Comparison of ENCODE assay signal across 16 cellular contexts in genomic region chr10:73217628-73218027, GRCh38. TPM values are rescaled to one million over a fixed set of nuclear protein-coding genes. Genes with fewer than 3 reads are reported as not detected.
DNase-seq lines count a peak whose midpoint lies in the region; ATAC-seq and TF ChIP-seq lines count a peak whose summit lies in the region.
"Had no signal": no experiment of that assay in that cellular context is flagged by ENCODE, and none has a peak within 500 bp of the region (broad histone marks: within the 10 kb centered on the region; RNA-seq: fewer than 3 reads in every experiment).

No MANE protein-coding gene starts in this region.

- H3K27me3 ChIP-seq in endodermal cell (ENCODE audit: control insufficient read depth, insufficient read depth, low read length, poor library complexity, severe bottlenecking) = no peaks in the 10 kb centered on the region
- H3K27me3 ChIP-seq: BLaER1 had no signal

- no peaks in the 10 kb centered on the region for H3K9me3 Mint-ChIP-seq in stimulated activated naive CD8-positive, alpha-beta T cell treated with anti-CD3 and anti-CD28 coated beads, Interleukin-15, amount 100 ng/mL, for 72 hours
- H3K9me3 Mint-ChIP-seq in activated T-helper 17 cell treated with anti-CD3 and anti-CD28 coated beads, Interleukin-2, amount 50 U/mL, for 72 hours = no peaks in the 10 kb centered on the region
- H3K9me3 Mint-ChIP-seq in endodermal cell = no peaks in the 10 kb centered on the region

- ATAC-seq in stimulated activated naive CD8-positive, alpha-beta T cell treated with anti-CD3 and anti-CD28 coated beads, Interleukin-15, Interleukin-2, amounts not matched to agents 100 U/mL and 50 U/mL, for 24 hours = peak; percentile 52
- ATAC-seq in stimulated activated naive CD8-positive, alpha-beta T cell treated with anti-CD3 and anti-CD28 coated beads, Interleukin-15, amount 100 ng/mL, for 72 hours = no peak
- ATAC-seq in activated T-helper 17 cell treated with anti-CD3 and anti-CD28 coated beads, Interleukin-2, amount 50 U/mL, for 72 hours (replicated peaks) = peak; percentile 34
- ATAC-seq in GM21619 (IDR thresholded peaks at IDR 0.05; ENCODE audit: unreplicated experiment) (no peak), omental fat pad (ENCODE audit: low FRiP score) (no peak)

- peaks cover 64% of the 10 kb centered on the region for H3K36me3 Mint-ChIP-seq in activated T-helper 17 cell treated with anti-CD3 and anti-CD28 coated beads, Interleukin-2, amount 50 U/mL, for 72 hours (ENCODE audit: low read depth)
- H3K36me3 Mint-ChIP-seq in endodermal cell (ENCODE audit: low read depth) = peaks cover 38% of the 10 kb centered on the region

- TF ChIP-seq CTCF in endodermal cell (conservative IDR thresholded peaks at IDR 0.05) (no peak), omental fat pad (IDR thresholded peaks at IDR 0.05) (no peak)

- H3K4me1 Mint-ChIP-seq in stimulated activated naive CD8-positive, alpha-beta T cell treated with anti-CD3 and anti-CD28 coated beads, Interleukin-15, amount 100 ng/mL, for 72 hours = no peaks in the 10 kb centered on the region
- H3K4me1 Mint-ChIP-seq in activated T-helper 17 cell treated with anti-CD3 and anti-CD28 coated beads, Interleukin-2, amount 50 U/mL, for 72 hours = peaks cover 10% of the 10 kb centered on the region
- H3K4me1 Mint-ChIP-seq in endodermal cell = peaks cover 13% of the 10 kb centered on the region
- H3K4me1 Mint-ChIP-seq: CD14-positive monocyte had no signal

- no peak overlapping the region for H3K27ac ChIP-seq in endodermal cell (ENCODE audit: low read depth, low read length)
- H3K27ac ChIP-seq: BLaER1 had no signal

- peaks cover 14% of the 10 kb centered on the region for H3K36me3 ChIP-seq in endodermal cell (ENCODE audit: control insufficient read depth, insufficient read depth, low read length)
- H3K36me3 ChIP-seq: HAP-1 had no signal

- DNase-seq in stimulated activated naive CD8-positive, alpha-beta T cell treated with anti-CD3 and anti-CD28 coated beads, Interleukin-15, Interleukin-2, amounts not matched to agents 100 U/mL and 50 U/mL, for 24 hours = no peak
- DNase-seq in stimulated activated naive CD8-positive, alpha-beta T cell treated with anti-CD3 and anti-CD28 coated beads, Interleukin-15, amount 100 ng/mL, for 72 hours = no peak
- DNase-seq in endodermal cell = no peak
- no peak for DNase-seq in omental fat pad (ENCODE audit: low spot score)
- DNase-seq in DMS79 (lab: John Stamatoyannopoulos, UW) = no peak
- DNase-seq: 8988T; Calu3; CD4-positive, alpha-beta memory T cell; DMS 273 treated with DMSO at 0.1 percent for 48 hours; DMS53 had no signal

- H3K4me3 Mint-ChIP-seq in stimulated activated naive CD8-positive, alpha-beta T cell treated with anti-CD3 and anti-CD28 coated beads, Interleukin-15, amount 100 ng/mL, for 72 hours = no peak overlapping the region
- H3K4me3 Mint-ChIP-seq in activated T-helper 17 cell treated with anti-CD3 and anti-CD28 coated beads, Interleukin-2, amount 50 U/mL, for 72 hours = no peak overlapping the region
- H3K4me3 Mint-ChIP-seq in endodermal cell = no peak overlapping the region
- H3K4me3 Mint-ChIP-seq: CD14-positive monocyte; CD4-positive, alpha-beta memory T cell; IgD-negative memory B cell had no signal

- H3K27ac Mint-ChIP-seq in stimulated activated naive CD8-positive, alpha-beta T cell treated with anti-CD3 and anti-CD28 coated beads, Interleukin-15, amount 100 ng/mL, for 72 hours = no peak overlapping the region
- H3K27ac Mint-ChIP-seq in activated T-helper 17 cell treated with anti-CD3 and anti-CD28 coated beads, Interleukin-2, amount 50 U/mL, for 72 hours = no peak overlapping the region
- H3K27ac Mint-ChIP-seq in endodermal cell = no peak overlapping the region
- H3K27ac Mint-ChIP-seq: CD14-positive monocyte; CD4-positive, alpha-beta memory T cell; IgD-negative memory B cell had no signal

- H3K27me3 Mint-ChIP-seq in stimulated activated naive CD8-positive, alpha-beta T cell treated with anti-CD3 and anti-CD28 coated beads, Interleukin-15, amount 100 ng/mL, for 72 hours = no peaks in the 10 kb centered on the region
- no peaks in the 10 kb centered on the region for H3K27me3 Mint-ChIP-seq in activated T-helper 17 cell treated with anti-CD3 and anti-CD28 coated beads, Interleukin-2, amount 50 U/mL, for 72 hours
- H3K27me3 Mint-ChIP-seq in endodermal cell (ENCODE audit: insufficient read depth) = no peaks in the 10 kb centered on the region
- H3K27me3 Mint-ChIP-seq: CD4-positive, alpha-beta memory T cell; IgD-negative memory B cell had no signal

- H3K9ac ChIP-seq in endodermal cell (ENCODE audit: extremely low read depth, low read length, poor library complexity, severe bottlenecking) = no peak overlapping the region
- H3K9ac ChIP-seq: BLaER1 had no signal

- WGBS in endodermal cell (ENCODE audit: insufficient coverage in 1 of 2, insufficient read length in 1 of 2), 2 experiments = 92% methylated on average over 2 of the region's 2 CpGs

- peak overlapping the region; percentile 20 for H3K4me3 ChIP-seq in endodermal cell (ENCODE audit: low read length)
- H3K4me3 ChIP-seq: BLaER1, HAP-1 had no signal

- H3K4me1 ChIP-seq in endodermal cell (ENCODE audit: control insufficient read depth, insufficient read depth, low read length) = no peaks in the 10 kb centered on the region
- H3K4me1 ChIP-seq: BLaER1, HAP-1 had no signal

- H3K9me3 ChIP-seq in endodermal cell (ENCODE audit: control insufficient read depth, low read length) = peaks cover 4% of the 10 kb centered on the region
- H3K9me3 ChIP-seq: HAP-1 had no signal

RNA-seq across cellular contexts. Expression of gene DNAJC9, which starts 29.4 kb away (rescaled TPM):
- 10 to 100 TPM; 43.5 to 68.1 TPM for total RNA-seq in activated T-helper 17 cell treated with anti-CD3 and anti-CD28 coated beads, Interleukin-2, amount 50 U/mL, for 72 hours
- 10 to 100 TPM; 33.3 to 37.1 TPM for total RNA-seq in endodermal cell
- 38.7 TPM for polyA plus RNA-seq in endodermal cell (2013, experiment 1 of 2)
- polyA plus RNA-seq in endodermal cell (2013, experiment 2 of 2) = 39.2 TPM
- total RNA-seq in omental fat pad = 10 to 100 TPM in 2 of 4 donors, 1 to 10 TPM in 2; 5.9 to 14.8 (median 11.6) TPM

RNA-seq across cellular contexts. Expression of gene MRPS16, which starts 34.8 kb away (rescaled TPM):
- total RNA-seq in activated T-helper 17 cell treated with anti-CD3 and anti-CD28 coated beads, Interleukin-2, amount 50 U/mL, for 72 hours = 100 to 1,000 TPM in 1 of 2 donors, 10 to 100 TPM in 1; 69.5 to 112 TPM
- total RNA-seq in endodermal cell = 100 to 1,000 TPM in 1 of 2 donors, 10 to 100 TPM in 1; 100.0 to 104 TPM
- polyA plus RNA-seq in endodermal cell (2013, experiment 1 of 2) = 96.6 TPM
- 99.0 TPM for polyA plus RNA-seq in endodermal cell (2013, experiment 2 of 2)
- total RNA-seq in omental fat pad = 10 to 100 TPM; 35.8 to 47.9 (median 39.9) TPM

RNA-seq across cellular contexts. Expression of gene FAM149B1, which starts 49.7 kb away (rescaled TPM):
- total RNA-seq in activated T-helper 17 cell treated with anti-CD3 and anti-CD28 coated beads, Interleukin-2, amount 50 U/mL, for 72 hours = 10 to 100 TPM; 12.6 to 20.8 TPM
- total RNA-seq in endodermal cell = 10 to 100 TPM; 29.1 to 29.2 TPM
- polyA plus RNA-seq in endodermal cell (2013, experiment 1 of 2) = 25.7 TPM
- polyA plus RNA-seq in endodermal cell (2013, experiment 2 of 2) = 28.9 TPM
- 10 to 100 TPM; 14.2 to 20.0 (median 16.6) TPM for total RNA-seq in omental fat pad

RNA-seq across cellular contexts. Expression of gene ECD, which starts 49.8 kb away (rescaled TPM):
- total RNA-seq in activated T-helper 17 cell treated with anti-CD3 and anti-CD28 coated beads, Interleukin-2, amount 50 U/mL, for 72 hours = 10 to 100 TPM; 27.8 to 29.6 TPM
- total RNA-seq in endodermal cell (10 to 100 TPM; 38.4 to 40.7 TPM), omental fat pad (10 to 100 TPM; 24.9 to 43.4 (median 35.5) TPM)
- 34.1 TPM for polyA plus RNA-seq in endodermal cell (2013, experiment 1 of 2)
- polyA plus RNA-seq in endodermal cell (2013, experiment 2 of 2) = 32.7 TPM

Comparison
In these comparisons a context has a peak if more than half of its experiments do, and no peak if none do; other contexts are left out.
1. ATAC-seq: peak in stimulated activated naive CD8-positive, alpha-beta T cell treated with anti-CD3 and anti-CD28 coated beads, Interleukin-15, Interleukin-2, amounts not matched to agents 100 U/mL and 50 U/mL, for 24 hours (single experiment) and activated T-helper 17 cell treated with anti-CD3 and anti-CD28 coated beads, Interleukin-2, amount 50 U/mL, for 72 hours (single experiment); none in stimulated activated naive CD8-positive, alpha-beta T cell treated with anti-CD3 and anti-CD28 coated beads, Interleukin-15, amount 100 ng/mL, for 72 hours (single experiment), GM21619 (single experiment) and omental fat pad (single experiment).